ENCODE assay signal across 8 cellular contexts in genomic region chr17:49707608-49708514, GRCh38. TPM values are rescaled to one million over a fixed set of nuclear protein-coding genes. Genes with fewer than 3 reads are reported as not detected.
DNase-seq lines count a peak whose midpoint lies in the region; ATAC-seq and TF ChIP-seq lines count a peak whose summit lies in the region.

Gene SLC35B1 (minus strand): TSS chr17:49707964. CDS start chr17:49707833, 131 bp downstream.

- peak; percentile 97 for ATAC-seq in omental fat pad (ENCODE audit: low FRiP score)
- ATAC-seq in thoracic aorta (ENCODE audit: insufficient number of reproducible peaks, low FRiP score, low read depth): peak; percentile 99

- TF ChIP-seq CTCF in HFFc6 (IDR thresholded peaks at IDR 0.05) (peak; percentile 83), NB4 (IDR thresholded peaks at IDR 0.05; ENCODE audit: low read depth, low read length) (peak; percentile 86), SK-N-SH (IDR thresholded peaks at IDR 0.05) (peak; percentile 99), omental fat pad (IDR thresholded peaks at IDR 0.05) (no peak), thoracic aorta (IDR thresholded peaks at IDR 0.05) (peak; percentile 59)

- H3K36me3 Mint-ChIP-seq in HFFc6 (ENCODE audit: low read depth): peaks cover 12% of the 10 kb centered on the region
- peaks cover 11% of the 10 kb centered on the region for H3K36me3 Mint-ChIP-seq in activated naive CD4-positive, alpha-beta T cell treated with anti-CD3 and anti-CD28 coated beads, Interleukin-2, amount 50 U/mL, for 24 hours

- H3K27ac ChIP-seq in SK-N-SH (ENCODE audit: low read depth in 2 of 2, low read length in 1 of 2): peak within 1 kb of the TSS; percentile 80 to 99
- H3K27ac ChIP-seq in thoracic aorta: peak within 1 kb of the TSS; percentile 92 to 95

- H3K36me3 ChIP-seq in SK-N-SH (replicated peaks in 1 of 2; ENCODE audit: control insufficient read depth in 1 of 2, insufficient read depth in 2 of 2, low read length in 1 of 2) (peaks cover 30 to 36% of the 10 kb centered on the region in 2 experiments), thoracic aorta (peaks cover 45% of the 10 kb centered on the region)

- H3K27me3 Mint-ChIP-seq in HFFc6 (ENCODE audit: insufficient read depth): peaks cover 16% of the 10 kb centered on the region
- H3K27me3 Mint-ChIP-seq in activated naive CD4-positive, alpha-beta T cell treated with anti-CD3 and anti-CD28 coated beads, Interleukin-2, amount 50 U/mL, for 24 hours: no peaks in the 10 kb centered on the region

- TF ChIP-seq RAD21 in SK-N-SH (IDR thresholded peaks at IDR 0.05; ENCODE audit: low read length): peak; percentile 69

- no peaks in the 10 kb centered on the region for H4K20me1 ChIP-seq in SK-N-SH (ENCODE audit: insufficient read depth)

- H3K4me3 ChIP-seq in GM08714 (ENCODE audit: low read length) (peak within 1 kb of the TSS; percentile 93), NB4 (ENCODE audit: low read depth, low read length) (peak within 1 kb of the TSS; percentile 90), SK-N-SH (ENCODE audit: low read depth in 2 of 2, low read length in 1 of 2) (peak within 1 kb of the TSS; percentile 85 to 97), thoracic aorta (peak within 1 kb of the TSS; percentile 89)

- peak within 1 kb of the TSS; percentile 84 for H2AFZ ChIP-seq in SK-N-SH (ENCODE audit: low read depth)

- peak in 1 of 2 experiments; percentile 36; a peak in 1 of 4 replicates for TF ChIP-seq EP300 in SK-N-SH (IDR thresholded peaks at IDR 0.05; ENCODE audit: borderline replicate concordance in 1 of 2, low read depth in 1 of 2, low read length in 1 of 2)

- DNase-seq in HFFc6 (peak; percentile 99), NB4 (ENCODE audit: low read depth) (peak; percentile 98), SK-N-SH (peak; percentile 99), globus pallidus (ENCODE audit: low spot score) (peak; percentile 98), omental fat pad (ENCODE audit: low spot score) (peak; percentile 91), thoracic aorta (ENCODE audit: low spot score) (peak; percentile 98)

- peaks cover 34% of the 10 kb centered on the region for H3K4me1 Mint-ChIP-seq in HFFc6 (ENCODE audit: low read depth)
- H3K4me1 Mint-ChIP-seq in activated naive CD4-positive, alpha-beta T cell treated with anti-CD3 and anti-CD28 coated beads, Interleukin-2, amount 50 U/mL, for 24 hours: peaks cover 42% of the 10 kb centered on the region

- peak within 1 kb of the TSS; percentile 85 for H3K9ac ChIP-seq in SK-N-SH

- no peaks in the 10 kb centered on the region for H3K9me3 Mint-ChIP-seq in HFFc6
- H3K9me3 Mint-ChIP-seq in activated naive CD4-positive, alpha-beta T cell treated with anti-CD3 and anti-CD28 coated beads, Interleukin-2, amount 50 U/mL, for 24 hours: no peaks in the 10 kb centered on the region

- peak within 1 kb of the TSS; percentile 99 for H3K27ac Mint-ChIP-seq in HFFc6
- peak within 1 kb of the TSS; percentile 98 for H3K27ac Mint-ChIP-seq in activated naive CD4-positive, alpha-beta T cell treated with anti-CD3 and anti-CD28 coated beads, Interleukin-2, amount 50 U/mL, for 24 hours

- peak within 1 kb of the TSS; percentile 98 for H3K4me2 ChIP-seq in SK-N-SH

- H3F3A ChIP-seq in SK-N-SH (replicated peaks; ENCODE audit: insufficient read depth): peaks cover 4% of the 10 kb centered on the region

- H3K4me1 ChIP-seq in SK-N-SH (ENCODE audit: control insufficient read depth in 1 of 2, insufficient read depth in 2 of 2, low read depth in 1 of 2, low read length in 1 of 2) (peaks cover 8 to 17% of the 10 kb centered on the region in 2 experiments; a peak in 2 of 4 replicates), thoracic aorta (ENCODE audit: control insufficient read depth in 1 of 2, low read depth in 2 of 2) (peaks cover 16 to 19% of the 10 kb centered on the region in 2 donors)

- CTCF ChIA-PET in SK-N-SH (lab: Yijun Ruan, JAX): interaction anchor here (0.7 to 50.8 kb wide), 46 partner anchors 9 to 567 kb away, joined by 3 to 2107 read pairs (median 4); partner anchors contain the start of genes FAM117A, NXPH3, PHB1 and SPOP

- H3K79me2 ChIP-seq in SK-N-SH (ENCODE audit: insufficient read depth): peaks cover 26% of the 10 kb centered on the region

- no peaks in the 10 kb centered on the region for H3K9me2 ChIP-seq in SK-N-SH

- peak within 1 kb of the TSS; percentile 97 for H3K4me3 Mint-ChIP-seq in HFFc6
- peak within 1 kb of the TSS; percentile 98 for H3K4me3 Mint-ChIP-seq in activated naive CD4-positive, alpha-beta T cell treated with anti-CD3 and anti-CD28 coated beads, Interleukin-2, amount 50 U/mL, for 24 hours

- POLR2A ChIA-PET in SK-N-SH (lab: Yijun Ruan, JAX): interaction anchor here (0.6 to 2.3 kb wide), 7 partner anchors 9 to 454 kb away, joined by 3 to 15 read pairs (median 4); partner anchors contain the start of genes FAM117A and KAT7

- under 1% methylated on average over 53 of the region's 53 CpGs for WGBS in SK-N-SH (ENCODE audit: low lambda C conversion rate)

- H3K9me3 ChIP-seq in SK-N-SH (no peaks in the 10 kb centered on the region), thoracic aorta (no peaks in the 10 kb centered on the region)

- no peak for TF ChIP-seq POLR2A in NB4 (IDR thresholded peaks at IDR 0.05; ENCODE audit: extremely low read depth, insufficient read length)

- H3K27me3 ChIP-seq in SK-N-SH (ENCODE audit: insufficient read depth) (no peaks in the 10 kb centered on the region), thoracic aorta (replicated peaks; ENCODE audit: insufficient read depth) (no peaks in the 10 kb centered on the region)

TF ChIP-seq in SK-N-SH, 30 proteins besides CTCF, POLR2A, EP300 and RAD21 (continues in another document):
- no peak for TF ChIP-seq IRF3 (IDR thresholded peaks at IDR 0.05; ENCODE audit: low read depth, low read length)
- peak; percentile 96 for TF ChIP-seq PBX3 (IDR thresholded peaks at IDR 0.05)
- TF ChIP-seq FOXM1 (IDR thresholded peaks at IDR 0.05; ENCODE audit: low read depth): no peak
- 0 out of 2 replicates have a peak, but pooled peaks have one; percentile 18 for TF ChIP-seq GATA2 (CRISPR knock-in tag; IDR thresholded peaks at IDR 0.05)
- no peak for TF ChIP-seq TEAD4 (IDR thresholded peaks at IDR 0.05; ENCODE audit: borderline replicate concordance, insufficient read depth)
- TF ChIP-seq NRF1 (IDR thresholded peaks at IDR 0.05; ENCODE audit: low read depth, low read length): 0 out of 2 replicates have a peak, but pooled peaks have one; percentile 14
- TF ChIP-seq MXI1 (IDR thresholded peaks at IDR 0.05; ENCODE audit: low read depth, low read length): no peak
- peak; percentile 67 for TF ChIP-seq POLR2AphosphoS5 (IDR thresholded peaks at IDR 0.05; ENCODE audit: low read depth, low read length)
- no peak for TF ChIP-seq TCF12 (IDR thresholded peaks at IDR 0.05)
- TF ChIP-seq EZH2phosphoT487 (IDR thresholded peaks at IDR 0.05; ENCODE audit: borderline replicate concordance, low read depth): no peak
- peak; percentile 87 for TF ChIP-seq SMC3 (IDR thresholded peaks at IDR 0.05; ENCODE audit: low read depth, low read length)
- TF ChIP-seq RCOR1 (IDR thresholded peaks at IDR 0.05; ENCODE audit: low read length): peak; percentile 83
- TF ChIP-seq GABPA (IDR thresholded peaks at IDR 0.05; ENCODE audit: low read depth): no peak; the same call in none of the 2 replicates

RNA-seq across cellular contexts. Expression of gene SLC35B1, which starts in this region (rescaled TPM):
- 100 to 1,000 TPM in 2 of 6 experiments, 10 to 100 TPM in 4; 78.2 to 117 (median 88.4) TPM for total RNA-seq in HFFc6 (2021; fragmentation: NEBNext Ultra II Directional; extraction: Animal tissue kit (Norgen Biotek cat#: 25700))
- 89.8 and 109 TPM in 2 replicates for polyA plus RNA-seq in SK-N-SH (2012; rRNA removed)
- polyA plus RNA-seq in SK-N-SH (2012; cell fraction: cytosol; rRNA removed): 81.5 and 91.0 TPM in 2 replicates
- polyA plus RNA-seq in SK-N-SH (2012; cell fraction: nucleus; rRNA removed): 63.5 and 95.5 TPM in 2 replicates
- 10 to 100 TPM; 30.6 to 47.8 (median 43.3) TPM for total RNA-seq in omental fat pad
- total RNA-seq in thoracic aorta: 10 to 100 TPM; 30.9 to 86.6 TPM

Comparison
In these comparisons a context has a peak if more than half of its experiments do, and no peak if none do; other contexts are left out.
1. Peak in every context shown above with its lines: DNase-seq, ATAC-seq, H3K4me3 ChIP-seq and H3K27ac ChIP-seq.
2. CTCF ChIP-seq: peak in HFFc6 (single experiment), NB4 (single experiment), SK-N-SH (single experiment) and thoracic aorta (single experiment); none in omental fat pad (0 of 3).